1 cellular context compared by ENCODE assay signal in the genomic region with DNA sequence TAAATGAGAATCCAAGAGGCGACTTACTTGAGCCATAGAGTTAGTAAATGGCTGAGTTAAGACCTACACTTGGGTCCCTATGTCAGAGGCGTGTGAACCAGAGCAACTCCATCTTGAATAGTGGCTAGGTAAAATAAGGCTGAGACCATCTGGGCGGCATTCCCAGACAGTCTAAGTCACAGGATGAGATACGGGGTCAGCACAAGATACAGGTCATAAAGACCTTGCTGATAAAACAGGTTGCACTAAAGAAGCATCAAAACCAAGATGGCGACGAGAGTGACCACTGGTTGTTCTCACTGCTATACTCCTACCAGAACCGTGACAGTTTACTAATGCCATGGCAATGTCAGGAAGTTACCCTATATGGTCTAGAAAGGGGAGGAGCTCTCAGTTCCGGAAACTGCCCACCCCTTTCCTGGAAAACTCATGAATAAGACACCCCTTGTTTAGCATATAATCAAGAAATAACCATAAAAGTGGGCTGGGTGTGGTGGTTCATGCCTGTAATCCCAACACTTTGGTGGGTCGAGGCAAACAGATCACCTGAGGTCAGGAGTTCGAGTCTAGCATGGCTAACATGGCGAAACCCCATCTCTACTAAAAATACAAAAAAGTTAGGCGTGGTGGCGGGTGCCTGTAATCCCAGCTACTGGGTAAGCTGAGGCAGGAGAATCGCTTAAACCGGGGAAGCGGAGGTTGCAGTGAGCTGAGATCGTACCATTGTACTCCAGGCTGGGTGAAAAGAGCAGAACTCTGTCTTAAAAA.
TF ChIP-seq lines count a peak whose summit lies in the region.

No MANE protein-coding gene starts in this region.

TF ChIP-seq in K562, 482 proteins besides CTCF, POLR2A, EP300 and RAD21 (continued from another document and continues in another):
- TF ChIP-seq, protein P1, sequence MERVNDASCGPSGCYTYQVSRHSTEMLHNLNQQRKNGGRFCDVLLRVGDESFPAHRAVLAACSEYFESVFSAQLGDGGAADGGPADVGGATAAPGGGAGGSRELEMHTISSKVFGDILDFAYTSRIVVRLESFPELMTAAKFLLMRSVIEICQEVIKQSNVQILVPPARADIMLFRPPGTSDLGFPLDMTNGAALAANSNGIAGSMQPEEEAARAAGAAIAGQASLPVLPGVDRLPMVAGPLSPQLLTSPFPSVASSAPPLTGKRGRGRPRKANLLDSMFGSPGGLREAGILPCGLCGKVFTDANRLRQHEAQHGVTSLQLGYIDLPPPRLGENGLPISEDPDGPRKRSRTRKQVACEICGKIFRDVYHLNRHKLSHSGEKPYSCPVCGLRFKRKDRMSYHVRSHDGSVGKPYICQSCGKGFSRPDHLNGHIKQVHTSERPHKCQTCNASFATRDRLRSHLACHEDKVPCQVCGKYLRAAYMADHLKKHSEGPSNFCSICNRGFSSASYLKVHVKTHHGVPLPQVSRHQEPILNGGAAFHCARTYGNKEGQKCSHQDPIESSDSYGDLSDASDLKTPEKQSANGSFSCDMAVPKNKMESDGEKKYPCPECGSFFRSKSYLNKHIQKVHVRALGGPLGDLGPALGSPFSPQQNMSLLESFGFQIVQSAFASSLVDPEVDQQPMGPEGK (CRISPR knock-in tag; IDR thresholded peaks at IDR 0.05; ENCODE audit: borderline replicate concordance) = peak; percentile 98
- TF ChIP-seq NR2F6 (CRISPR knock-in tag; IDR thresholded peaks at IDR 0.05) (peak; percentile 94; the same call in 1 of the 2 replicates), POLR2AphosphoS5 (IDR thresholded peaks at IDR 0.05; ENCODE audit: control insufficient read depth, insufficient read depth, low read depth, low read length) (no peak), SLC30A9 (CRISPR knock-in tag; IDR thresholded peaks at IDR 0.05) (0 out of 2 replicates have a peak, but pooled peaks have one; percentile 28), ZNF444 (CRISPR knock-in tag; IDR thresholded peaks at IDR 0.05) (peak; percentile 97), RFX7 (CRISPR knock-in tag; IDR thresholded peaks at IDR 0.05) (peak; percentile 96), RBM17 (IDR thresholded peaks at IDR 0.05; ENCODE audit: borderline replicate concordance, low read depth, low read length) (no peak), HOXB6 (CRISPR knock-in tag; IDR thresholded peaks at IDR 0.05; ENCODE audit: borderline replicate concordance) (peak; percentile 98), NR2C1 (IDR thresholded peaks at IDR 0.05) (no peak; the same call in 1 of the 2 replicates), NR2C1 (tag; IDR thresholded peaks at IDR 0.05) (peak; percentile 98), E2F3 (CRISPR knock-in tag; IDR thresholded peaks at IDR 0.05) (peak; percentile 99), ZNF146 (CRISPR knock-in tag; IDR thresholded peaks at IDR 0.05; ENCODE audit: unreplicated experiment) (no peak), NR1H2 (CRISPR knock-in tag; IDR thresholded peaks at IDR 0.05) (no peak), MTA2 (IDR thresholded peaks at IDR 0.05; ENCODE audit: low read depth) (0 out of 2 replicates have a peak, but pooled peaks have one; percentile 17), ZNF239 (CRISPR knock-in tag; IDR thresholded peaks at IDR 0.05) (peak; percentile 98), TCFL5 (CRISPR knock-in tag; conservative IDR thresholded peaks at IDR 0.05) (peak; percentile 98), SP2 (IDR thresholded peaks at IDR 0.05; ENCODE audit: extremely low read depth, low read depth, low read length, poor library complexity, severe bottlenecking) (no peak), NFYB (IDR thresholded peaks at IDR 0.05; ENCODE audit: extremely low read depth, insufficient read length) (no peak)
- TF ChIP-seq, protein P2, sequence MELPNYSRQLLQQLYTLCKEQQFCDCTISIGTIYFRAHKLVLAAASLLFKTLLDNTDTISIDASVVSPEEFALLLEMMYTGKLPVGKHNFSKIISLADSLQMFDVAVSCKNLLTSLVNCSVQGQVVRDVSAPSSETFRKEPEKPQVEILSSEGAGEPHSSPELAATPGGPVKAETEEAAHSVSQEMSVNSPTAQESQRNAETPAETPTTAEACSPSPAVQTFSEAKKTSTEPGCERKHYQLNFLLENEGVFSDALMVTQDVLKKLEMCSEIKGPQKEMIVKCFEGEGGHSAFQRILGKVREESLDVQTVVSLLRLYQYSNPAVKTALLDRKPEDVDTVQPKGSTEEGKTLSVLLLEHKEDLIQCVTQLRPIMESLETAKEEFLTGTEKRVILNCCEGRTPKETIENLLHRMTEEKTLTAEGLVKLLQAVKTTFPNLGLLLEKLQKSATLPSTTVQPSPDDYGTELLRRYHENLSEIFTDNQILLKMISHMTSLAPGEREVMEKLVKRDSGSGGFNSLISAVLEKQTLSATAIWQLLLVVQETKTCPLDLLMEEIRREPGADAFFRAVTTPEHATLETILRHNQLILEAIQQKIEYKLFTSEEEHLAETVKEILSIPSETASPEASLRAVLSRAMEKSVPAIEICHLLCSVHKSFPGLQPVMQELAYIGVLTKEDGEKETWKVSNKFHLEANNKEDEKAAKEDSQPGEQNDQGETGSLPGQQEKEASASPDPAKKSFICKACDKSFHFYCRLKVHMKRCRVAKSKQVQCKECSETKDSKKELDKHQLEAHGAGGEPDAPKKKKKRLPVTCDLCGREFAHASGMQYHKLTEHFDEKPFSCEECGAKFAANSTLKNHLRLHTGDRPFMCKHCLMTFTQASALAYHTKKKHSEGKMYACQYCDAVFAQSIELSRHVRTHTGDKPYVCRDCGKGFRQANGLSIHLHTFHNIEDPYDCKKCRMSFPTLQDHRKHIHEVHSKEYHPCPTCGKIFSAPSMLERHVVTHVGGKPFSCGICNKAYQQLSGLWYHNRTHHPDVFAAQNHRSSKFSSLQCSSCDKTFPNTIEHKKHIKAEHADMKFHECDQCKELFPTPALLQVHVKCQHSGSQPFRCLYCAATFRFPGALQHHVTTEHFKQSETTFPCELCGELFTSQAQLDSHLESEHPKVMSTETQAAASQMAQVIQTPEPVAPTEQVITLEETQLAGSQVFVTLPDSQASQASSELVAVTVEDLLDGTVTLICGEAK (IDR thresholded peaks at IDR 0.05) = no peak
- TF ChIP-seq, protein P2 (CRISPR knock-in tag; IDR thresholded peaks at IDR 0.05) = no peak
- TF ChIP-seq, protein P3, sequence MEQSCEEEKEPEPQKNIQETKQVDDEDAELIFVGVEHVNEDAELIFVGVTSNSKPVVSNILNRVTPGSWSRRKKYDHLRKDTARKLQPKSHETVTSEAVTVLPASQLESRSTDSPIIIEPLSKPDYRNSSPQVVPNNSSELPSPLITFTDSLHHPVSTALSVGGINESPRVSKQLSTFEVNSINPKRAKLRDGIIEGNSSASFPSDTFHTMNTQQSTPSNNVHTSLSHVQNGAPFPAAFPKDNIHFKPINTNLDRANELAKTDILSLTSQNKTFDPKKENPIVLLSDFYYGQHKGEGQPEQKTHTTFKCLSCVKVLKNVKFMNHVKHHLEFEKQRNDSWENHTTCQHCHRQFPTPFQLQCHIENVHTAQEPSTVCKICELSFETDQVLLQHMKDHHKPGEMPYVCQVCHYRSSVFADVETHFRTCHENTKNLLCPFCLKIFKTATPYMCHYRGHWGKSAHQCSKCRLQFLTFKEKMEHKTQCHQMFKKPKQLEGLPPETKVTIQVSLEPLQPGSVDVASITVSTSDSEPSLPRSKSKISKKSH (CRISPR knock-in tag; IDR thresholded peaks at IDR 0.05) = peak; percentile 62; the same call in 1 of the 2 replicates
- TF ChIP-seq, protein P4, sequence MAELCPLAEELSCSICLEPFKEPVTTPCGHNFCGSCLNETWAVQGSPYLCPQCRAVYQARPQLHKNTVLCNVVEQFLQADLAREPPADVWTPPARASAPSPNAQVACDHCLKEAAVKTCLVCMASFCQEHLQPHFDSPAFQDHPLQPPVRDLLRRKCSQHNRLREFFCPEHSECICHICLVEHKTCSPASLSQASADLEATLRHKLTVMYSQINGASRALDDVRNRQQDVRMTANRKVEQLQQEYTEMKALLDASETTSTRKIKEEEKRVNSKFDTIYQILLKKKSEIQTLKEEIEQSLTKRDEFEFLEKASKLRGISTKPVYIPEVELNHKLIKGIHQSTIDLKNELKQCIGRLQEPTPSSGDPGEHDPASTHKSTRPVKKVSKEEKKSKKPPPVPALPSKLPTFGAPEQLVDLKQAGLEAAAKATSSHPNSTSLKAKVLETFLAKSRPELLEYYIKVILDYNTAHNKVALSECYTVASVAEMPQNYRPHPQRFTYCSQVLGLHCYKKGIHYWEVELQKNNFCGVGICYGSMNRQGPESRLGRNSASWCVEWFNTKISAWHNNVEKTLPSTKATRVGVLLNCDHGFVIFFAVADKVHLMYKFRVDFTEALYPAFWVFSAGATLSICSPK (IDR thresholded peaks at IDR 0.05; ENCODE audit: borderline replicate concordance) = no peak
- TF ChIP-seq, protein P5, sequence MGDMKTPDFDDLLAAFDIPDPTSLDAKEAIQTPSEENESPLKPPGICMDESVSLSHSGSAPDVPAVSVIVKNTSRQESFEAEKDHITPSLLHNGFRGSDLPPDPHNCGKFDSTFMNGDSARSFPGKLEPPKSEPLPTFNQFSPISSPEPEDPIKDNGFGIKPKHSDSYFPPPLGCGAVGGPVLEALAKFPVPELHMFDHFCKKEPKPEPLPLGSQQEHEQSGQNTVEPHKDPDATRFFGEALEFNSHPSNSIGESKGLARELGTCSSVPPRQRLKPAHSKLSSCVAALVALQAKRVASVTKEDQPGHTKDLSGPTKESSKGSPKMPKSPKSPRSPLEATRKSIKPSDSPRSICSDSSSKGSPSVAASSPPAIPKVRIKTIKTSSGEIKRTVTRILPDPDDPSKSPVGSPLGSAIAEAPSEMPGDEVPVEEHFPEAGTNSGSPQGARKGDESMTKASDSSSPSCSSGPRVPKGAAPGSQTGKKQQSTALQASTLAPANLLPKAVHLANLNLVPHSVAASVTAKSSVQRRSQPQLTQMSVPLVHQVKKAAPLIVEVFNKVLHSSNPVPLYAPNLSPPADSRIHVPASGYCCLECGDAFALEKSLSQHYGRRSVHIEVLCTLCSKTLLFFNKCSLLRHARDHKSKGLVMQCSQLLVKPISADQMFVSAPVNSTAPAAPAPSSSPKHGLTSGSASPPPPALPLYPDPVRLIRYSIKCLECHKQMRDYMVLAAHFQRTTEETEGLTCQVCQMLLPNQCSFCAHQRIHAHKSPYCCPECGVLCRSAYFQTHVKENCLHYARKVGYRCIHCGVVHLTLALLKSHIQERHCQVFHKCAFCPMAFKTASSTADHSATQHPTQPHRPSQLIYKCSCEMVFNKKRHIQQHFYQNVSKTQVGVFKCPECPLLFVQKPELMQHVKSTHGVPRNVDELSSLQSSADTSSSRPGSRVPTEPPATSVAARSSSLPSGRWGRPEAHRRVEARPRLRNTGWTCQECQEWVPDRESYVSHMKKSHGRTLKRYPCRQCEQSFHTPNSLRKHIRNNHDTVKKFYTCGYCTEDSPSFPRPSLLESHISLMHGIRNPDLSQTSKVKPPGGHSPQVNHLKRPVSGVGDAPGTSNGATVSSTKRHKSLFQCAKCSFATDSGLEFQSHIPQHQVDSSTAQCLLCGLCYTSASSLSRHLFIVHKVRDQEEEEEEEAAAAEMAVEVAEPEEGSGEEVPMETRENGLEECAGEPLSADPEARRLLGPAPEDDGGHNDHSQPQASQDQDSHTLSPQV (IDR thresholded peaks at IDR 0.05) = peak; percentile 100
- TF ChIP-seq, protein P6, sequence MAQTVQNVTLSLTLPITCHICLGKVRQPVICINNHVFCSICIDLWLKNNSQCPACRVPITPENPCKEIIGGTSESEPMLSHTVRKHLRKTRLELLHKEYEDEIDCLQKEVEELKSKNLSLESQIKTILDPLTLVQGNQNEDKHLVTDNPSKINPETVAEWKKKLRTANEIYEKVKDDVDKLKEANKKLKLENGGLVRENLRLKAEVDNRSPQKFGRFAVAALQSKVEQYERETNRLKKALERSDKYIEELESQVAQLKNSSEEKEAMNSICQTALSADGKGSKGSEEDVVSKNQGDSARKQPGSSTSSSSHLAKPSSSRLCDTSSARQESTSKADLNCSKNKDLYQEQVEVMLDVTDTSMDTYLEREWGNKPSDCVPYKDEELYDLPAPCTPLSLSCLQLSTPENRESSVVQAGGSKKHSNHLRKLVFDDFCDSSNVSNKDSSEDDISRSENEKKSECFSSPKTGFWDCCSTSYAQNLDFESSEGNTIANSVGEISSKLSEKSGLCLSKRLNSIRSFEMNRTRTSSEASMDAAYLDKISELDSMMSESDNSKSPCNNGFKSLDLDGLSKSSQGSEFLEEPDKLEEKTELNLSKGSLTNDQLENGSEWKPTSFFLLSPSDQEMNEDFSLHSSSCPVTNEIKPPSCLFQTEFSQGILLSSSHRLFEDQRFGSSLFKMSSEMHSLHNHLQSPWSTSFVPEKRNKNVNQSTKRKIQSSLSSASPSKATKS (CRISPR knock-in tag; IDR thresholded peaks at IDR 0.05) = peak; percentile 93
- TF ChIP-seq, protein P7, sequence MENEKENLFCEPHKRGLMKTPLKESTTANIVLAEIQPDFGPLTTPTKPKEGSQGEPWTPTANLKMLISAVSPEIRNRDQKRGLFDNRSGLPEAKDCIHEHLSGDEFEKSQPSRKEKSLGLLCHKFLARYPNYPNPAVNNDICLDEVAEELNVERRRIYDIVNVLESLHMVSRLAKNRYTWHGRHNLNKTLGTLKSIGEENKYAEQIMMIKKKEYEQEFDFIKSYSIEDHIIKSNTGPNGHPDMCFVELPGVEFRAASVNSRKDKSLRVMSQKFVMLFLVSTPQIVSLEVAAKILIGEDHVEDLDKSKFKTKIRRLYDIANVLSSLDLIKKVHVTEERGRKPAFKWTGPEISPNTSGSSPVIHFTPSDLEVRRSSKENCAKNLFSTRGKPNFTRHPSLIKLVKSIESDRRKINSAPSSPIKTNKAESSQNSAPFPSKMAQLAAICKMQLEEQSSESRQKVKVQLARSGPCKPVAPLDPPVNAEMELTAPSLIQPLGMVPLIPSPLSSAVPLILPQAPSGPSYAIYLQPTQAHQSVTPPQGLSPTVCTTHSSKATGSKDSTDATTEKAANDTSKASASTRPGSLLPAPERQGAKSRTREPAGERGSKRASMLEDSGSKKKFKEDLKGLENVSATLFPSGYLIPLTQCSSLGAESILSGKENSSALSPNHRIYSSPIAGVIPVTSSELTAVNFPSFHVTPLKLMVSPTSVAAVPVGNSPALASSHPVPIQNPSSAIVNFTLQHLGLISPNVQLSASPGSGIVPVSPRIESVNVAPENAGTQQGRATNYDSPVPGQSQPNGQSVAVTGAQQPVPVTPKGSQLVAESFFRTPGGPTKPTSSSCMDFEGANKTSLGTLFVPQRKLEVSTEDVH (IDR thresholded peaks at IDR 0.05; ENCODE audit: low read depth, partially characterized antibody) = no peak
